9 cellular contexts compared by ENCODE assay signal in the genomic region with DNA sequence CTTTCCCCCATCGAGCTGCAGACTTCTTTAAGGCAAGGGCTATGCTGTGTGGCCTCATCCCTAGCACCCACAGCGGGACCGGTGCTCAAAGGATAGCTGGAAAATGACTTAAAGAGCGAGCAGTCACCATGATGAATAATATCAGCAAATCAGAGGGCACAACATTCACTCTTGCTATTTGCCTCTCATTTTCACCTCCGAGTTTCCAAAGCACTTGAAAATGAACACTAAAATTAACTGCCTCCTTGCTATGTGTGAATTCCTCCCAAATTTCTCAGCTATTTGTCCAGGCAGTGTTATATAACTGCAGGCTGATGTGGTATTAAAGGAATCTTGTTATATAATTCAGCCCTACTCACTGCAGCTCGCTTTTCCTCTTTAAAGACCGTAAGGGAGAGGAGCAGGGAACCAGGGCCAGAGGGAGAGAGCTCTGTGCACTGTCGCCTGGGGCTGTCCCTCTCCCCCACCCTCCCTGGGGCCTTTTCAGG. TPM values are rescaled to one million over a fixed set of nuclear protein-coding genes. Genes with fewer than 3 reads are reported as not detected.
DNase-seq lines count a peak whose midpoint lies in the region; ATAC-seq, FAIRE-seq and TF ChIP-seq lines count a peak whose summit lies in the region.
"Had no signal": no experiment of that assay in that cellular context is flagged by ENCODE, and none has a peak within 500 bp of the region (broad histone marks: within the 10 kb centered on the region; RNA-seq: fewer than 3 reads in every experiment).

No MANE protein-coding gene starts in this region.

- H3K27me3 ChIP-seq in K562 (ENCODE audit: control insufficient read depth in 2 of 2, insufficient read depth in 2 of 2, low read length in 2 of 2) (peaks cover 58 to 66% of the 10 kb centered on the region in 2 experiments), layer of hippocampus (ENCODE audit: control insufficient read depth, insufficient read depth, low read length) (peaks cover 14% of the 10 kb centered on the region)

- no peaks in the 10 kb centered on the region for H3K9me1 ChIP-seq in K562 (ENCODE audit: control insufficient read depth, insufficient read depth, low read length)

- TF ChIP-seq RAD21 in K562 (CRISPR knock-in tag; conservative IDR thresholded peaks at IDR 0.05 in 1 of 2, IDR thresholded peaks at IDR 0.05 in 1 of 2): no peak

- CTCF ChIA-PET in K562 (lab: Yijun Ruan, JAX; ENCODE audit: low intra/inter-chr PET ratio): no interaction called here

- no peak overlapping the region for H2AFZ ChIP-seq in K562 (ENCODE audit: low read depth, low read length)

- no peak for TF ChIP-seq EP300 in K562 (IDR thresholded peaks at IDR 0.05; ENCODE audit: low read length)

- POLR2A ChIA-PET in K562 (lab: Yijun Ruan, JAX): interaction anchor here (1.1 kb wide), 2 partner anchors 8 to 369 kb away, joined by 3 to 4 read pairs; partner anchors contain the start of gene ODC1

- H3K9me3 ChIP-seq in K562 (replicated peaks; ENCODE audit: control insufficient read depth, insufficient read depth, low read depth, low read length): no peaks in the 10 kb centered on the region

- no TSS peak for BruUV-seq in K562 (replicated peaks; lab: Mats Ljungman, UMichigan)

- 15% methylated on average over 7 of the region's 8 CpGs for WGBS in K562 (ENCODE audit: insufficient coverage, low coverage, missing lambda C conversion rate)
- WGBS in lower leg skin, 2 donors: 33 to 36% methylated on average over 8 of the region's 8 CpGs

- FAIRE-seq in K562 (lab: Jason Lieb, UNC): no peak

- no peaks in the 10 kb centered on the region for H3K36me3 ChIP-seq in K562 (ENCODE audit: control insufficient read depth, insufficient read depth, low read length)

- H3K4me3 ChIP-seq in HFF-Myc (replicated peaks; ENCODE audit: low read depth, low read length) (peak overlapping the region; percentile 17; the same call in 1 of the 2 replicates), K562 (no peak overlapping the region), lower leg skin (ENCODE audit: low read depth, poor library complexity, severe bottlenecking) (no peak overlapping the region)

- TF ChIP-seq CTCF in HFF-Myc (IDR thresholded peaks at IDR 0.05; ENCODE audit: low read depth, low read length, missing control alignments): no peak
- no peak for TF ChIP-seq CTCF in K562 (IDR thresholded peaks at IDR 0.05 in 2 of 3, conservative IDR thresholded peaks at IDR 0.05 in 1 of 3; ENCODE audit: insufficient read depth in 2 of 3, low read depth in 1 of 3, low read length in 3 of 3)
- no peak for TF ChIP-seq CTCF in lower leg skin (IDR thresholded peaks at IDR 0.05)

- no peak overlapping the region for H3K4me2 ChIP-seq in K562 (ENCODE audit: insufficient read depth, low read length)

- TF ChIP-seq POLR2A in K562 (conservative IDR thresholded peaks at IDR 0.05): no peak
- no peak for TF ChIP-seq POLR2A in lower leg skin (IDR thresholded peaks at IDR 0.05)

- H4K20me1 ChIP-seq in K562 (replicated peaks; ENCODE audit: control insufficient read depth, insufficient read depth, low read length): 0 out of 2 replicates have a peak, but pooled peaks cover 7% of the 10 kb centered on the region

- intact Hi-C loops in K562 (cut with micrococcal nuclease): no loop called here
- intact Hi-C loops in lower leg skin (cut with DNase I; ENCODE audit: low total_unique reads): loop anchor here (10.0 kb wide), 1 partner anchor 586 kb away; no protein-coding TSS in a partner anchor

- peaks cover 0 to 19% of the 10 kb centered on the region in 2 experiments; a peak in 3 of 5 replicates for H3K4me1 ChIP-seq in K562 (replicated peaks in 1 of 2; ENCODE audit: control insufficient read depth in 2 of 2, insufficient read depth in 2 of 2, low read length in 2 of 2)

- no peaks in the 10 kb centered on the region for H3K79me2 ChIP-seq in K562 (ENCODE audit: control insufficient read depth, insufficient read depth, low read length)

- H3K9ac ChIP-seq in K562 (ENCODE audit: insufficient read depth in 1 of 2, low read depth in 2 of 2, low read length in 2 of 2): no peak overlapping the region

- ATAC-seq in K562 (no peak), GM18873 (IDR thresholded peaks at IDR 0.05; ENCODE audit: low FRiP score, unreplicated experiment) (no peak)

- no peak overlapping the region for H3K27ac ChIP-seq in K562 (ENCODE audit: extremely low read depth, low read depth, low read length)
- peak overlapping the region; percentile 90 for H3K27ac ChIP-seq in layer of hippocampus (ENCODE audit: low read depth, low read length)

- DNase-seq in HFF-Myc (ENCODE audit: extremely low read depth, low read depth) (no peak), K562 (ENCODE audit: extremely low read depth in 1 of 4, low spot score in 3 of 4) (no peak), stromal cell of bone marrow (ENCODE audit: low read depth) (peak; percentile 33), epidermal melanocyte (ENCODE audit: insufficient read length, low spot score) (no peak), lower leg skin (ENCODE audit: low spot score in 2 of 2) (no peak), 8988T (no peak)
- DNase-seq: NCI-H524 treated with DMSO at 0.1 percent for 48 hours had no signal

- in situ Hi-C loops in K562 (cut with MboI): no loop called here

TF ChIP-seq in K562, 482 proteins besides CTCF, POLR2A, EP300 and RAD21:
- TF ChIP-seq CBX2 (IDR thresholded peaks at IDR 0.05; ENCODE audit: insufficient read depth, low read length, poor library complexity, severe bottlenecking) (peak; percentile 61), ZNF24 (IDR thresholded peaks at IDR 0.05) (no peak)

RNA-seq across cellular contexts. Expression of gene CYS1, which starts 1.5 kb away (rescaled TPM):
- total RNA-seq in K562 (2011; cell fraction: chromatin; rRNA removed; ENCODE audit: low replicate concordance): not detected in 2 replicates
- total RNA-seq in K562 (2011; cell fraction: nucleolus; rRNA removed): not detected in 2 replicates
- not detected in 2 replicates for total RNA-seq in K562 (2011; cell fraction: nucleoplasm; rRNA removed)
- total RNA-seq in K562 (2014; rRNA removed) (not detected in 2 replicates), K562 (2014; rRNA removed; fragmentation: Illumina TruSeq; extraction: Trizol) (not detected in 2 replicates), K562 (2015; rRNA removed; fragmentation: Illumina TruSeq; extraction: Trizol) (not detected in 2 replicates), K562 (2021) (0.11 TPM in 1 of 2 replicates, not detected in the other), lower leg skin (under 1 TPM in 3 of 4 donors, not detected in 1; 0.25 to 0.98 (median 0.62) TPM)
- polyA plus RNA-seq in K562 (2011; rRNA removed) (not detected in 2 replicates), K562 (2014; fragmentation: Illumina TruSeq; extraction: Trizol) (not detected in 2 replicates), K562 (2014; fragmentation: Nextera tagmentation; extraction: Ambion mirVana) (not detected), K562 (2014; rRNA removed) (0.13 TPM in 1 of 2 replicates, not detected in the other)
- not detected in 2 replicates for polyA plus RNA-seq in K562 (2011; cell fraction: cytosol; rRNA removed)
- not detected in 2 replicates for polyA plus RNA-seq in K562 (2011; cell fraction: nucleus; rRNA removed)
- not detected in 2 replicates for polyA plus RNA-seq in K562 (2012)
- polyA minus RNA-seq in K562 (2011; rRNA and poly(A)+ RNA removed): not detected in 2 replicates
- polyA minus RNA-seq in K562 (2011; cell fraction: cytosol; rRNA and poly(A)+ RNA removed): not detected in 2 replicates
- not detected in 2 replicates for polyA minus RNA-seq in K562 (2011; cell fraction: nucleus; rRNA and poly(A)+ RNA removed)

RNA-seq across cellular contexts. Expression of gene KLF11, which starts 35.4 kb away (rescaled TPM):
- 14.2 and 14.4 TPM in 2 replicates for total RNA-seq in K562 (2011; cell fraction: chromatin; rRNA removed; ENCODE audit: low replicate concordance)
- total RNA-seq in K562 (2011; cell fraction: nucleolus; rRNA removed): 11.3 and 12.0 TPM in 2 replicates
- total RNA-seq in K562 (2011; cell fraction: nucleoplasm; rRNA removed): 14.4 and 15.9 TPM in 2 replicates
- total RNA-seq in K562 (2014; rRNA removed): 5.6 and 8.7 TPM in 2 replicates
- 6.1 and 6.5 TPM in 2 replicates for total RNA-seq in K562 (2014; rRNA removed; fragmentation: Illumina TruSeq; extraction: Trizol)
- 6.7 and 7.1 TPM in 2 replicates for total RNA-seq in K562 (2015; rRNA removed; fragmentation: Illumina TruSeq; extraction: Trizol)
- total RNA-seq in K562 (2021): 13.1 and 13.4 TPM in 2 replicates
- 11.4 and 19.6 TPM in 2 replicates for polyA plus RNA-seq in K562 (2011; rRNA removed)
- polyA plus RNA-seq in K562 (2011; cell fraction: cytosol; rRNA removed): 7.0 and 9.5 TPM in 2 replicates
- 12.5 and 13.4 TPM in 2 replicates for polyA plus RNA-seq in K562 (2011; cell fraction: nucleus; rRNA removed)
- 5.1 and 7.4 TPM in 2 replicates for polyA plus RNA-seq in K562 (2012)
- 10.7 and 10.8 TPM in 2 replicates for polyA plus RNA-seq in K562 (2014; fragmentation: Illumina TruSeq; extraction: Trizol)
- 1 to 10 TPM; 2.1 to 3.0 TPM for polyA plus RNA-seq in K562 (2014; fragmentation: Nextera tagmentation; extraction: Ambion mirVana)
- 6.2 and 6.5 TPM in 2 replicates for polyA plus RNA-seq in K562 (2014; rRNA removed)
- 11.9 and 14.6 TPM in 2 replicates for polyA minus RNA-seq in K562 (2011; rRNA and poly(A)+ RNA removed)
- polyA minus RNA-seq in K562 (2011; cell fraction: cytosol; rRNA and poly(A)+ RNA removed): 7.5 and 8.1 TPM in 2 replicates
- polyA minus RNA-seq in K562 (2011; cell fraction: nucleus; rRNA and poly(A)+ RNA removed): 4.7 and 8.6 TPM in 2 replicates
- 10 to 100 TPM; 42.5 to 86.1 (median 61.2) TPM for total RNA-seq in lower leg skin

RNA-seq across cellular contexts. Expression of gene RRM2, which starts 43.8 kb away (rescaled TPM):
- total RNA-seq in K562 (2011; cell fraction: chromatin; rRNA removed; ENCODE audit: low replicate concordance): 177 and 207 TPM in 2 replicates
- total RNA-seq in K562 (2011; cell fraction: nucleolus; rRNA removed): 94.9 and 117 TPM in 2 replicates
- total RNA-seq in K562 (2011; cell fraction: nucleoplasm; rRNA removed): 132 and 215 TPM in 2 replicates
- total RNA-seq in K562 (2014; rRNA removed): 241 and 276 TPM in 2 replicates
- 128 and 148 TPM in 2 replicates for total RNA-seq in K562 (2014; rRNA removed; fragmentation: Illumina TruSeq; extraction: Trizol)
- total RNA-seq in K562 (2015; rRNA removed; fragmentation: Illumina TruSeq; extraction: Trizol): 109 and 112 TPM in 2 replicates
- total RNA-seq in K562 (2021): 244 and 253 TPM in 2 replicates
- polyA plus RNA-seq in K562 (2011; rRNA removed): 76.7 and 81.3 TPM in 2 replicates
- 37.8 and 162 TPM in 2 replicates for polyA plus RNA-seq in K562 (2011; cell fraction: cytosol; rRNA removed)
- polyA plus RNA-seq in K562 (2011; cell fraction: nucleus; rRNA removed): 55.5 and 78.0 TPM in 2 replicates
- 138 and 149 TPM in 2 replicates for polyA plus RNA-seq in K562 (2012)
- polyA plus RNA-seq in K562 (2014; fragmentation: Illumina TruSeq; extraction: Trizol): 155 and 157 TPM in 2 replicates
- polyA plus RNA-seq in K562 (2014; fragmentation: Nextera tagmentation; extraction: Ambion mirVana): 10 to 100 TPM; 50.1 to 50.7 TPM
- polyA plus RNA-seq in K562 (2014; rRNA removed): 161 and 210 TPM in 2 replicates
- 142 and 163 TPM in 2 replicates for polyA minus RNA-seq in K562 (2011; rRNA and poly(A)+ RNA removed)
- polyA minus RNA-seq in K562 (2011; cell fraction: cytosol; rRNA and poly(A)+ RNA removed): 82.7 and 91.7 TPM in 2 replicates
- polyA minus RNA-seq in K562 (2011; cell fraction: nucleus; rRNA and poly(A)+ RNA removed): 107 and 116 TPM in 2 replicates
- total RNA-seq in lower leg skin: 1 to 10 TPM in 3 of 4 donors, under 1 TPM in 1; 0.99 to 9.5 (median 1.8) TPM

Comparison
In these comparisons a context has a peak if more than half of its experiments do, and no peak if none do; other contexts are left out.
1. RNA of gene RRM2, which starts 43.8 kb away (total RNA-seq): 94.9 to 276 TPM in K562; 0.99 to 9.5 TPM in lower leg skin; every median in the first group is over 4 times any median in the second.